In genomic region chr10:12961416-12961815, GRCh38 we compare ENCODE assay signal across 23 cellular contexts. TPM values are rescaled to one million over a fixed set of nuclear protein-coding genes. Genes with fewer than 3 reads are reported as not detected.
DNase-seq lines count a peak whose midpoint lies in the region; ATAC-seq and TF ChIP-seq lines count a peak whose summit lies in the region.
"Had no signal": no experiment of that assay in that cellular context is flagged by ENCODE, and none has a peak within 500 bp of the region (broad histone marks: within the 10 kb centered on the region; RNA-seq: fewer than 3 reads in every experiment).

No MANE protein-coding gene starts in this region.

- H3K4me3 ChIP-seq in NB4 (ENCODE audit: low read depth, low read length) (no peak overlapping the region), stomach (no peak overlapping the region)
- H3K4me3 ChIP-seq: GM23338, lower lobe of right lung had no signal

- intact Hi-C loops in left ventricle myocardium superior (cut with micrococcal nuclease) (no loop called here), stomach (cut with DNase I; ENCODE audit: low total_unique reads) (no loop called here), posterior vena cava (cut with DNase I) (loop anchor here in 1 of 2 donors (10.0 kb wide), 1 partner anchor 57 kb away; no protein-coding TSS in a partner anchor)

- no peaks in the 10 kb centered on the region for H3K36me3 ChIP-seq in stomach
- H3K36me3 ChIP-seq: lower lobe of right lung had no signal

- no peak for TF ChIP-seq EP300 in stomach (IDR thresholded peaks at IDR 0.05)

- no peaks in the 10 kb centered on the region for H3K36me3 Mint-ChIP-seq in stimulated activated effector memory CD8-positive, alpha-beta T cell treated with anti-CD3 and anti-CD28 coated beads, Interleukin-12 subunit alpha, Interleukin-12 subunit beta, amount 100 ng/mL, for 72 hours
- H3K36me3 Mint-ChIP-seq: CD14-positive monocyte had no signal

- H3K4me3 Mint-ChIP-seq in stimulated activated effector memory CD8-positive, alpha-beta T cell treated with anti-CD3 and anti-CD28 coated beads, Interleukin-12 subunit alpha, Interleukin-12 subunit beta, amount 100 ng/mL, for 72 hours, result no peak overlapping the region
- H3K4me3 Mint-ChIP-seq: activated CD8-positive, alpha-beta T cell treated with anti-CD3 and anti-CD28 coated beads for 36 hours; activated T-cell treated with anti-CD3 and anti-CD28 coated beads, Interleukin-2, amount 50 U/mL, for 24 hours; CD14-positive monocyte; GM23338 had no signal

- no peak for TF ChIP-seq POLR2A in NB4 (IDR thresholded peaks at IDR 0.05; ENCODE audit: extremely low read depth, insufficient read length)
- no peak for TF ChIP-seq POLR2A in stomach (IDR thresholded peaks at IDR 0.05)

- DNase-seq in NB4 (ENCODE audit: low read depth), result peak; percentile 37
- DNase-seq in SK-N-DZ (ENCODE audit: low spot score), result peak; percentile 78
- DNase-seq in left ventricle myocardium superior, result no peak
- DNase-seq in stomach, result no peak
- DNase-seq in posterior vena cava (ENCODE audit: low spot score), result no peak
- DNase-seq in stimulated activated effector memory CD8-positive, alpha-beta T cell treated with anti-CD3 and anti-CD28 coated beads, Interleukin-12 subunit alpha, Interleukin-12 subunit beta, amount 100 ng/mL, for 72 hours (ENCODE audit: low spot score in 2 of 2), result no peak
- DNase-seq: activated CD8-positive, alpha-beta T cell treated with anti-CD3 and anti-CD28 coated beads for 36 hours; activated T-cell treated with anti-CD3 and anti-CD28 coated beads, Interleukin-2, amount 50 U/mL, for 24 hours; dermis blood vessel endothelial cell; hippocampal formation; Kasumi-1; lower lobe of right lung; NCI-H1092 treated with DMSO at 0.1 percent for 48 hours; NCI-H2029 treated with DMSO at 0.1 percent for 48 hours; NCI-H524 treated with DMSO at 0.1 percent for 48 hours; nucleus accumbens had no signal

- peaks cover 3% of the 10 kb centered on the region for H3K9me3 Mint-ChIP-seq in stimulated activated effector memory CD8-positive, alpha-beta T cell treated with anti-CD3 and anti-CD28 coated beads, Interleukin-12 subunit alpha, Interleukin-12 subunit beta, amount 100 ng/mL, for 72 hours

- no peak overlapping the region for H3K27ac Mint-ChIP-seq in stimulated activated effector memory CD8-positive, alpha-beta T cell treated with anti-CD3 and anti-CD28 coated beads, Interleukin-12 subunit alpha, Interleukin-12 subunit beta, amount 100 ng/mL, for 72 hours
- H3K27ac Mint-ChIP-seq: activated CD8-positive, alpha-beta T cell treated with anti-CD3 and anti-CD28 coated beads for 36 hours; activated T-cell treated with anti-CD3 and anti-CD28 coated beads, Interleukin-2, amount 50 U/mL, for 24 hours; CD14-positive monocyte; GM23338 had no signal

- no peaks in the 10 kb centered on the region for H3K27me3 ChIP-seq in stomach

- peak overlapping the region in 4 of 5 donors; percentile 29 to 67 (median 60) for H3K27ac ChIP-seq in stomach
- H3K27ac ChIP-seq: lower lobe of right lung had no signal

- peaks cover 0 to 4% (median 0%) of the 10 kb centered on the region in 4 donors for H3K9me3 ChIP-seq in stomach
- H3K9me3 ChIP-seq: lower lobe of right lung had no signal

- WGBS in stomach, 5 donors, result 44 to 69% (median 63%) methylated on average over 4 of the region's 4 CpGs

- peak; percentile 62 for ATAC-seq in left ventricle myocardium superior
- no peak for ATAC-seq in HG02763 (IDR thresholded peaks at IDR 0.05; ENCODE audit: unreplicated experiment)
- ATAC-seq in HG03025 (IDR thresholded peaks at IDR 0.05; ENCODE audit: low FRiP score, unreplicated experiment), result no peak
- ATAC-seq in stimulated activated effector memory CD8-positive, alpha-beta T cell treated with anti-CD3 and anti-CD28 coated beads, Interleukin-12 subunit alpha, Interleukin-12 subunit beta, amount 100 ng/mL, for 72 hours, result no peak
- ATAC-seq: activated CD4-positive, CD25-positive, alpha-beta regulatory T cell treated with anti-CD3 and anti-CD28 coated beads, Interleukin-2, amount 50 U/mL, for 24 hours; activated CD8-positive, alpha-beta T cell treated with anti-CD3 and anti-CD28 coated beads for 36 hours; GM23338 had no signal

- peaks cover 3% of the 10 kb centered on the region for H3K4me1 Mint-ChIP-seq in stimulated activated effector memory CD8-positive, alpha-beta T cell treated with anti-CD3 and anti-CD28 coated beads, Interleukin-12 subunit alpha, Interleukin-12 subunit beta, amount 100 ng/mL, for 72 hours
- H3K4me1 Mint-ChIP-seq: CD14-positive monocyte, GM23338 had no signal

- H3K4me1 ChIP-seq in stomach, result peaks cover 10 to 33% (median 25%) of the 10 kb centered on the region in 4 donors

- no peak for TF ChIP-seq CTCF in NB4 (IDR thresholded peaks at IDR 0.05; ENCODE audit: low read depth, low read length)
- TF ChIP-seq CTCF in stomach (IDR thresholded peaks at IDR 0.05), result no peak

RNA-seq across cellular contexts. Expression of gene CCDC3, which starts 40.1 kb away (rescaled TPM):
- polyA plus RNA-seq in SK-N-DZ (2014; cell fraction: cytosol; rRNA removed), result 10.5 and 11.5 TPM in 2 replicates
- 4.8 and 5.1 TPM in 2 replicates for polyA plus RNA-seq in SK-N-DZ (2014; cell fraction: nucleus; rRNA removed)
- total RNA-seq in left ventricle myocardium superior (2.4 TPM), stomach (1 to 10 TPM in 4 of 5 donors, not detected in 1; 1.8 to 9.0 (median 5.1) TPM), posterior vena cava (100 to 1,000 TPM; 108 to 189 TPM)
- polyA plus RNA-seq in stomach, result 10 to 100 TPM in 1 of 3 donors, 1 to 10 TPM in 2; 2.1 to 11.0 (median 2.7) TPM
- total RNA-seq: activated CD8-positive, alpha-beta T cell treated with anti-CD3 and anti-CD28 coated beads for 36 hours; G401; OCI-LY7 had no signal
- polyA plus RNA-seq: CD14-positive monocyte had no signal

Comparison
In these comparisons a context has a peak if more than half of its experiments do, and no peak if none do; other contexts are left out.
1. DNase-seq: peak in NB4 (single experiment) and SK-N-DZ (single experiment); none in left ventricle myocardium superior (single experiment), stomach (single experiment), posterior vena cava (single experiment) and stimulated activated effector memory CD8-positive, alpha-beta T cell treated with anti-CD3 and anti-CD28 coated beads, Interleukin-12 subunit alpha, Interleukin-12 subunit beta, amount 100 ng/mL, for 72 hours (0 of 2).
2. RNA of gene CCDC3, which starts 40.1 kb away (total RNA-seq): 108 to 189 TPM in posterior vena cava; 1.8 to 9.0 TPM in stomach and 2.4 TPM in left ventricle myocardium superior (single experiment); every median in the first group is over 10 times any median in the second.